Comparison of ENCODE assay signal across 27 cellular contexts in the genomic region with DNA sequence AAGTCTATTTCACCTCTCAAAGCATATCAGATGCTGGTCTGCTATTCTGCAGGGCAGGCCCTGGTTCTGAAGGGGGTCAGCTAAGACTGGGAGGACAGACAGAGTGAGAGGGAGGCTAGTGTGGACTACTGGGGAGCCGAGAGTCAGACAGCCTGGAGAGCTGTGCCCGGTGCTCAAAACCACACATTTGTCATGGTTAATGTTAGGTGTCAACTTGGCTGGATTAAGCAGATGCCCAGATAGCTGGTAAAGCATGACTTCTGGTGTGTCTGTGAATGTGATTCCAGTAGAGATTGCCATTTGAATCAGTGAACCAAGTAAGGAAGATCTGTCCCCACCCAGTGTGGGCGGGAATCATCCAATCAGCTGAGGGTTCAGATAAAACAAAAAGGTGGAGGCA.
DNase-seq lines count a peak whose midpoint lies in the region; FAIRE-seq and TF ChIP-seq lines count a peak whose summit lies in the region.
"Had no signal": no experiment of that assay in that cellular context is flagged by ENCODE, and none has a peak within 500 bp of the region (broad histone marks: within the 10 kb centered on the region; RNA-seq: fewer than 3 reads in every experiment).

No MANE protein-coding gene starts in this region.

- peaks cover 4 to 15% of the 10 kb centered on the region in 2 experiments for H3K27me3 ChIP-seq in mesenchymal stem cell (ENCODE audit: control insufficient read depth in 1 of 2, insufficient read depth in 1 of 2, low read length in 2 of 2)
- H3K27me3 ChIP-seq: BE2C, SJSA1 had no signal

- H3K36me3 Mint-ChIP-seq in MCF 10A (ENCODE audit: insufficient read depth, unreplicated experiment): peaks cover 4% of the 10 kb centered on the region
- no peaks in the 10 kb centered on the region for H3K36me3 Mint-ChIP-seq in mesothelial cell of epicardium
- H3K36me3 Mint-ChIP-seq: CD14-positive monocyte; CD8-positive, alpha-beta memory T cell had no signal

- no peak overlapping the region for H3K9ac ChIP-seq in mesenchymal stem cell (ENCODE audit: low read length)
- H3K9ac ChIP-seq: GM23248 had no signal

- WGBS in mesenchymal stem cell: 59% methylated on average over 3 of the region's 3 CpGs

- H3K36me3 ChIP-seq in mesenchymal stem cell (ENCODE audit: control insufficient read depth in 1 of 2, insufficient read depth in 2 of 2, low read depth in 1 of 2, low read length in 2 of 2): no peaks in the 10 kb centered on the region
- H3K36me3 ChIP-seq: BE2C, SJSA1 had no signal

- H3K4me1 Mint-ChIP-seq in MCF 10A (ENCODE audit: insufficient read depth, unreplicated experiment): no peaks in the 10 kb centered on the region
- H3K4me1 Mint-ChIP-seq in mesothelial cell of epicardium: peaks cover 42% of the 10 kb centered on the region
- H3K4me1 Mint-ChIP-seq: CD14-positive monocyte; CD8-positive, alpha-beta memory T cell had no signal

- H4K8ac ChIP-seq in mesenchymal stem cell (ENCODE audit: low read length): no peak overlapping the region

- POLR2A ChIA-PET in MCF 10A (lab: Yijun Ruan, JAX): interaction anchor here (1.1 to 1.2 kb wide), 2 partner anchors 18 to 375 kb away, joined by 3 read pairs; no protein-coding TSS in a partner anchor

- H3K9me3 Mint-ChIP-seq in MCF 10A (ENCODE audit: unreplicated experiment) (no peaks in the 10 kb centered on the region), mesothelial cell of epicardium (no peaks in the 10 kb centered on the region)

- H2BK12ac ChIP-seq in mesenchymal stem cell (ENCODE audit: low read length in 2 of 2): no peak overlapping the region

- H2AK5ac ChIP-seq in mesenchymal stem cell (ENCODE audit: low read length, severe bottlenecking): peak overlapping the region; percentile 12

- H3K4me2 ChIP-seq in mesenchymal stem cell (ENCODE audit: low read length, poor library complexity, severe bottlenecking): no peak overlapping the region

- no peak overlapping the region for H3K27ac Mint-ChIP-seq in MCF 10A (ENCODE audit: low read depth, unreplicated experiment)
- no peak overlapping the region for H3K27ac Mint-ChIP-seq in mesothelial cell of epicardium
- H3K27ac Mint-ChIP-seq: CD14-positive monocyte had no signal

- H2BK15ac ChIP-seq in mesenchymal stem cell (ENCODE audit: low read depth, poor library complexity, severe bottlenecking): no peak overlapping the region

- H3K14ac ChIP-seq in mesenchymal stem cell (ENCODE audit: low read length in 2 of 2): no peak overlapping the region

- CTCF ChIA-PET in MCF 10A (lab: Yijun Ruan, JAX): interaction anchor here (0.9 to 1.3 kb wide), 2 partner anchors 25 to 379 kb away, joined by 3 to 4 read pairs; no protein-coding TSS in a partner anchor

- no peak overlapping the region for H3K4me3 ChIP-seq in mesenchymal stem cell (ENCODE audit: insufficient read depth in 1 of 2, low read depth in 1 of 2, low read length in 2 of 2)
- H3K4me3 ChIP-seq: GM23248, SJSA1 had no signal

- H3K4me3 Mint-ChIP-seq in MCF 10A (ENCODE audit: unreplicated experiment): no peak overlapping the region
- no peak overlapping the region for H3K4me3 Mint-ChIP-seq in mesothelial cell of epicardium
- H3K4me3 Mint-ChIP-seq: CD14-positive monocyte; CD8-positive, alpha-beta memory T cell had no signal

- no peaks in the 10 kb centered on the region for H3K9me3 ChIP-seq in mesenchymal stem cell (ENCODE audit: control insufficient read depth, low read length)
- H3K9me3 ChIP-seq: BE2C, SJSA1 had no signal

- intact Hi-C loops in MCF 10A (cut with micrococcal nuclease): no loop called here

- no peak overlapping the region for H4K91ac ChIP-seq in mesenchymal stem cell (ENCODE audit: low read length)

- no peak for TF ChIP-seq POLR2A in H54 (IDR thresholded peaks at IDR 0.05; ENCODE audit: low read depth, low read length)

- no peak overlapping the region for H3K4ac ChIP-seq in mesenchymal stem cell (ENCODE audit: low read depth in 1 of 2, low read length in 2 of 2)

- TF ChIP-seq CTCF in MCF 10A (IDR thresholded peaks at IDR 0.05; ENCODE audit: unreplicated experiment) (no peak), mesothelial cell of epicardium (IDR thresholded peaks at IDR 0.05; ENCODE audit: unreplicated experiment) (no peak)

- no peak overlapping the region for H2AFZ ChIP-seq in mesenchymal stem cell (ENCODE audit: low read depth, low read length)
- H2AFZ ChIP-seq: GM23248 had no signal

- BruUV-seq in MCF 10A (replicated peaks; lab: Mats Ljungman, UMichigan): no TSS peak

- H3K27me3 Mint-ChIP-seq in MCF 10A (ENCODE audit: insufficient read depth, unreplicated experiment): peaks cover 19% of the 10 kb centered on the region
- H3K27me3 Mint-ChIP-seq in mesothelial cell of epicardium (ENCODE audit: low read depth): peaks cover 8% of the 10 kb centered on the region

- peaks cover 18% of the 10 kb centered on the region for H3K4me1 ChIP-seq in mesenchymal stem cell (ENCODE audit: control insufficient read depth, insufficient read depth, low read depth, low read length)
- H3K4me1 ChIP-seq: BE2C, SJSA1 had no signal

- DNase-seq in Daoy (ENCODE audit: low read depth) (peak; percentile 57), RCC 7860 (ENCODE audit: low spot score) (peak; percentile 66), astrocyte of the hippocampus (ENCODE audit: low read depth, low spot score) (peak; percentile 22), mesenchymal stem cell (no peak), MCF 10A (ENCODE audit: unreplicated experiment) (no peak), H54 (ENCODE audit: insufficient read length, low spot score) (no peak), mesothelial cell of epicardium (ENCODE audit: low spot score in 2 of 2, unreplicated experiment in 2 of 2) (no peak)
- DNase-seq: 8988T; ACHN; BE2C; CD8-positive, alpha-beta memory T cell; DMS 273 treated with DMSO at 0.1 percent for 48 hours; GF-D8; GM23248; HCEC 1CT; NCI-H1092 treated with DMSO at 0.1 percent for 48 hours; NCI-H1436; NCI-H187; NCI-H2081 treated with DMSO at 0.1 percent for 48 hours; NCI-H2171; NCI-H226; NCI-H510A; NCI-H69 had no signal

- H3K27ac ChIP-seq in mesenchymal stem cell (ENCODE audit: low read length, poor library complexity, severe bottlenecking): no peak overlapping the region
- H3K27ac ChIP-seq: GM23248, HL-60, SJSA1 had no signal

- no peak overlapping the region for H3K23ac ChIP-seq in mesenchymal stem cell (ENCODE audit: low read length in 2 of 2)

- peak; percentile 87 for FAIRE-seq in RCC 7860 (lab: Jason Lieb, UNC)
- no peak for FAIRE-seq in H54 (lab: Jason Lieb, UNC)
- FAIRE-seq: GM12892 had no signal

- H2BK5ac ChIP-seq in mesenchymal stem cell (ENCODE audit: low read depth, low read length, poor library complexity, severe bottlenecking): no peak overlapping the region

- H3K18ac ChIP-seq in mesenchymal stem cell (ENCODE audit: low read depth in 1 of 2, low read length in 2 of 2): no peak overlapping the region

- no peaks in the 10 kb centered on the region for H3K79me1 ChIP-seq in mesenchymal stem cell (replicated peaks; ENCODE audit: low read length, poor library complexity, severe bottlenecking)

- H2BK120ac ChIP-seq in mesenchymal stem cell (ENCODE audit: low read depth, low read length): no peak overlapping the region

Comparison
In these comparisons a context has a peak if more than half of its experiments do, and no peak if none do; other contexts are left out.
1. DNase-seq: peak in Daoy (single experiment), RCC 7860 (single experiment) and astrocyte of the hippocampus (single experiment); none in mesenchymal stem cell (single experiment), MCF 10A (single experiment), H54 (single experiment) and mesothelial cell of epicardium (0 of 2).